In the genomic region with DNA sequence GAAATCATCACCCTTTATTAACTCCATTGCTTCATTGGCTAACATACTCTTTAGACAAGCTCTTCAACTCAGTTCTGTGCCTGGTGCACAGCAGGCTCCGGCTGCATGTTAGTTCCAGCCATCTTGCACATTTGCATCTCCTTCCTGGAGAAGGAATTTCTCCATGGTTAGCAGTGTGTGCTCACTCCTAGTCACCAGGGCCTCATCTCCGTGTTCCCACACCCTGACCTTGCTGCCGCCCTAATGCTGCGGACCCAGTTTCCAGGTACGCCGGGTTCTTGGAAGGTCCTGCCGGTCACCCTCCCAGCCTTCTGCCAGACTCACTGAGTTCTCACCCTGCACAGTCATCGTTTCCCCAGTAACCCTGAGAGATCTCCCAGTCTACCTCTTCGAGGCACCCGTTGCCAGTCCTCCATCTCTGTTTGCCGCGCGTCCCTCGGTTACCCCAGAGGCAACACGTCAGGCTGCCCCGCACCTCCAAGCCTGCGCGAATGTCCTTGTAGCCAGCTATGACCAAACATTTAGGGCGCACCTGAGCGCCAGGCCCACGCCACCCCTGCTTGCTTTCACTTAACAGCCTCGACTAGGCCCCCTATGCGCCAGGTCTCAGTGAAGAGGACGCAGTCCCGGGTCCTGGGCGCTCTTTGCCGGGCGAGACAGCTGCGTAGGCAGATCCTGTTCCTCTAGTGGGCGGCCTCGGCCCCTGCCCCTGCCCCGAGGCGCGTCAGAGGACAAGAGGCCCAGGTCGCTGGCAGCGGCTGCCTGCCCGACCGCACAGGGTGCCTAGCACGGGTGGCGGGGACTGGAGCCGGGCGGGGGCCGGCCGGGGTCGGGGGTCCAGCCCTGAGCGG, we compare ENCODE assay signal across 8 cellular contexts. TPM values are rescaled to one million over a fixed set of nuclear protein-coding genes. Genes with fewer than 3 reads are reported as not detected.
DNase-seq lines count a peak whose midpoint lies in the region; ATAC-seq and TF ChIP-seq lines count a peak whose summit lies in the region.

No MANE protein-coding gene starts in this region.

- H3K4me3 ChIP-seq in H7 (ENCODE audit: insufficient read depth, low read depth, low read length): peak overlapping the region; percentile 77
- peak overlapping the region; percentile 95 for H3K4me3 ChIP-seq in astrocyte of the cerebellum (ENCODE audit: low read depth, low read length)
- H3K4me3 ChIP-seq in iPS DF 6.9 (ENCODE audit: low read length): peak overlapping the region; percentile 93; the same call in 1 of the 2 replicates

- intact Hi-C loops in sciatic nerve (cut with DNase I): no loop called here

- in situ Hi-C loops in astrocyte of the cerebellum (cut with HindIII; ENCODE audit: low sequenced_read_pairs): no loop called here

- H3K27me3 ChIP-seq in H7 (ENCODE audit: control insufficient read depth, insufficient read depth, low read length) (no peaks in the 10 kb centered on the region), iPS DF 6.9 (ENCODE audit: control insufficient read depth, insufficient read depth, low read length) (no peaks in the 10 kb centered on the region)

- ATAC-seq in sciatic nerve: peak; percentile 75

- WGBS in iPS DF 6.9 (ENCODE audit: insufficient coverage, insufficient read length): no CpG with 5 or more reads among the region's 46 CpGs

- H3K9me3 ChIP-seq in iPS DF 6.9 (ENCODE audit: control insufficient read depth, insufficient read depth, low read length): no peaks in the 10 kb centered on the region

- DNase-seq in GM10266 (ENCODE audit: extremely low spot score): peak; percentile 59
- peak; percentile 61 for DNase-seq in H7
- peak; percentile 77 for DNase-seq in LoVo (ENCODE audit: low spot score)
- DNase-seq in T-helper 9 cell: peak; percentile 62
- no peak for DNase-seq in astrocyte of the cerebellum (ENCODE audit: low read depth)
- DNase-seq in iPS DF 6.9 (ENCODE audit: low read depth, low spot score): no peak
- peak; percentile 80 for DNase-seq in sciatic nerve (ENCODE audit: low spot score)
- DNase-seq in D341Med (ENCODE audit: low spot score): no peak

- H3K4me1 ChIP-seq in iPS DF 6.9 (ENCODE audit: control insufficient read depth, insufficient read depth, low read length): 0 out of 2 replicates have a peak, but pooled peaks cover 1% of the 10 kb centered on the region

- H3K36me3 ChIP-seq in H7 (replicated peaks; ENCODE audit: control insufficient read depth, insufficient read depth, low read length) (no peaks in the 10 kb centered on the region), iPS DF 6.9 (ENCODE audit: control insufficient read depth, insufficient read depth, low read length) (no peaks in the 10 kb centered on the region)

- H3K27ac ChIP-seq in iPS DF 6.9 (ENCODE audit: low read length): no peak overlapping the region

- no peak for TF ChIP-seq CTCF in GM10266 (IDR thresholded peaks at IDR 0.05; ENCODE audit: control insufficient read depth, insufficient read depth, low read depth, missing control alignments)
- TF ChIP-seq CTCF in astrocyte of the cerebellum (IDR thresholded peaks at IDR 0.05; ENCODE audit: low read depth, low read length, missing control alignments): peak; percentile 2

RNA-seq across cellular contexts. Expression of a gene that starts 0.7 kb away (rescaled TPM):
- total RNA-seq in H7 (2014; rRNA removed; shearing (Covaris generic)): 17.0 and 17.6 TPM in 2 replicates
- 34.8 TPM for total RNA-seq in sciatic nerve

RNA-seq across cellular contexts. Expression of a gene that starts 31.7 kb away (rescaled TPM):
- 153 and 187 TPM in 2 replicates for total RNA-seq in H7 (2014; rRNA removed; shearing (Covaris generic))
- 119 TPM for total RNA-seq in sciatic nerve

Comparison
In these comparisons a context has a peak if more than half of its experiments do, and no peak if none do; other contexts are left out.
1. DNase-seq: peak in GM10266 (single experiment), H7 (single experiment), LoVo (single experiment), T-helper 9 cell (single experiment) and sciatic nerve (single experiment); none in astrocyte of the cerebellum (single experiment), iPS DF 6.9 (single experiment) and D341Med (single experiment).
2. Peak in every context shown above with its lines, with median percentiles within 50 percentile points of each other: H3K4me3 ChIP-seq.